Comparison of ENCODE assay signal across 13 cellular contexts in genomic region chr6:52990342-52990741, GRCh38. TPM values are rescaled to one million over a fixed set of nuclear protein-coding genes. Genes with fewer than 3 reads are reported as not detected.
DNase-seq lines count a peak whose midpoint lies in the region; ATAC-seq and TF ChIP-seq lines count a peak whose summit lies in the region.
"Had no signal": no experiment of that assay in that cellular context is flagged by ENCODE, and none has a peak within 500 bp of the region (broad histone marks: within the 10 kb centered on the region; RNA-seq: fewer than 3 reads in every experiment).

No MANE protein-coding gene starts in this region.

- ATAC-seq in activated T-cell treated with anti-CD3 and anti-CD28 coated beads, Interleukin-2, amount 50 U/mL, for 4 hours, result peak; percentile 15 to 30
- ATAC-seq in HG02938 (IDR thresholded peaks at IDR 0.05; ENCODE audit: unreplicated experiment), result no peak
- no peak for ATAC-seq in upper lobe of right lung
- ATAC-seq: naive thymus-derived CD4-positive, alpha-beta T cell had no signal

- H3K36me3 ChIP-seq in upper lobe of right lung, result peaks cover 7% of the 10 kb centered on the region

- H3K9me3 ChIP-seq in upper lobe of right lung, result no peaks in the 10 kb centered on the region

- H3K4me3 ChIP-seq in choroid plexus epithelial cell (ENCODE audit: low read depth, low read length) (no peak overlapping the region), upper lobe of right lung (no peak overlapping the region)

- peaks cover 35% of the 10 kb centered on the region for H3K4me1 Mint-ChIP-seq in activated T-cell treated with anti-CD3 and anti-CD28 coated beads, Interleukin-2, amount 50 U/mL, for 4 hours (ENCODE audit: low read depth)

- H3K36me3 Mint-ChIP-seq in activated T-cell treated with anti-CD3 and anti-CD28 coated beads, Interleukin-2, amount 50 U/mL, for 4 hours (ENCODE audit: insufficient read depth), result no peaks in the 10 kb centered on the region

- peaks cover 9% of the 10 kb centered on the region for H3K27me3 Mint-ChIP-seq in activated T-cell treated with anti-CD3 and anti-CD28 coated beads, Interleukin-2, amount 50 U/mL, for 4 hours (ENCODE audit: low read depth)

- H3K9me3 Mint-ChIP-seq in activated T-cell treated with anti-CD3 and anti-CD28 coated beads, Interleukin-2, amount 50 U/mL, for 4 hours, result no peaks in the 10 kb centered on the region

- H3K4me3 Mint-ChIP-seq in activated T-cell treated with anti-CD3 and anti-CD28 coated beads, Interleukin-2, amount 50 U/mL, for 4 hours, result peak overlapping the region; percentile 5
- H3K4me3 Mint-ChIP-seq: B cell; naive thymus-derived CD4-positive, alpha-beta T cell had no signal

- TF ChIP-seq CTCF in choroid plexus epithelial cell (conservative IDR thresholded peaks at IDR 0.05; ENCODE audit: low read depth, low read length) (no peak), upper lobe of right lung (IDR thresholded peaks at IDR 0.05) (no peak)

- H3K4me1 ChIP-seq in upper lobe of right lung, result no peaks in the 10 kb centered on the region

- no peak overlapping the region for H3K27ac ChIP-seq in upper lobe of right lung
- H3K27ac ChIP-seq: HL-60 had no signal

- H3K27me3 ChIP-seq in upper lobe of right lung, result no peaks in the 10 kb centered on the region

- DNase-seq in activated T-cell treated with anti-CD3 and anti-CD28 coated beads, Interleukin-2, amount 50 U/mL, for 4 hours, result no peak
- DNase-seq in activated T-cell treated with anti-CD3 and anti-CD28 coated beads for 4 hours (no peak), LoVo (ENCODE audit: low spot score) (peak; percentile 48), choroid plexus epithelial cell (ENCODE audit: low read depth) (peak; percentile 22), midbrain (lab: John Stamatoyannopoulos, UW) (no peak), upper lobe of right lung (no peak)
- DNase-seq in stimulated activated CD8-positive, alpha-beta memory T cell treated with anti-CD3 and anti-CD28 coated beads, Interleukin-4, amount 100 ng/mL, for 48 hours, result peak; percentile 39
- DNase-seq: GDM1, islet precursor cell had no signal

- intact Hi-C loops in upper lobe of right lung (cut with DNase I), result no loop called here

RNA-seq across cellular contexts. Expression of gene GSTA4, which starts 4.7 kb away (rescaled TPM):
- total RNA-seq in activated T-cell treated with anti-CD3 and anti-CD28 coated beads, Interleukin-2, amount 50 U/mL, for 4 hours, result 1 to 10 TPM; 3.7 to 5.2 (median 3.9) TPM
- total RNA-seq in upper lobe of right lung, result 72.4 TPM

Comparison
In these comparisons a context has a peak if more than half of its experiments do, and no peak if none do; other contexts are left out.
1. ATAC-seq: peak in activated T-cell treated with anti-CD3 and anti-CD28 coated beads, Interleukin-2, amount 50 U/mL, for 4 hours (2 of 2); none in HG02938 (single experiment) and upper lobe of right lung (single experiment).
2. DNase-seq: peak in LoVo (single experiment), choroid plexus epithelial cell (single experiment) and stimulated activated CD8-positive, alpha-beta memory T cell treated with anti-CD3 and anti-CD28 coated beads, Interleukin-4, amount 100 ng/mL, for 48 hours (single experiment); none in activated T-cell treated with anti-CD3 and anti-CD28 coated beads, Interleukin-2, amount 50 U/mL, for 4 hours (single experiment), activated T-cell treated with anti-CD3 and anti-CD28 coated beads for 4 hours (single experiment), midbrain (single experiment) and upper lobe of right lung (single experiment).
3. RNA of gene GSTA4, which starts 4.7 kb away (total RNA-seq): 72.4 TPM in upper lobe of right lung (single experiment); 3.7 to 5.2 TPM in activated T-cell treated with anti-CD3 and anti-CD28 coated beads, Interleukin-2, amount 50 U/mL, for 4 hours; every median in the first group is over 10 times any median in the second.